ENCODE assay signal across 18 cellular contexts in genomic region chr13:20340136-20340758, GRCh38.
DNase-seq lines count a peak whose midpoint lies in the region; ATAC-seq and TF ChIP-seq lines count a peak whose summit lies in the region.
"Had no signal": no experiment of that assay in that cellular context is flagged by ENCODE, and none has a peak within 500 bp of the region (broad histone marks: within the 10 kb centered on the region; RNA-seq: fewer than 3 reads in every experiment).

No MANE protein-coding gene starts in this region.

- H3K4me1 ChIP-seq in Panc1 (ENCODE audit: control insufficient read depth, insufficient read depth, low read length) (no peaks in the 10 kb centered on the region), mammary epithelial cell (ENCODE audit: insufficient read depth, low read length) (peaks cover 27% of the 10 kb centered on the region), lung (ENCODE audit: control insufficient read depth in 2 of 2, insufficient read depth in 2 of 2, low read length in 2 of 2) (no peaks in the 10 kb centered on the region), testis (no peaks in the 10 kb centered on the region)
- H3K4me1 ChIP-seq: prostate gland had no signal

- intact Hi-C loops in Panc1 (cut with micrococcal nuclease; ENCODE audit: unreplicated experiment): no loop called here
- intact Hi-C loops in mammary epithelial cell (cut with micrococcal nuclease): no loop called here
- intact Hi-C loops in testis (cut with DNase I; ENCODE audit: low total_unique reads): no loop called here

- H3K9me3 ChIP-seq in Panc1 (ENCODE audit: control insufficient read depth, insufficient read depth, low read depth, low read length): no peaks in the 10 kb centered on the region
- H3K9me3 ChIP-seq in mammary epithelial cell (replicated peaks; ENCODE audit: insufficient read depth, low read length): no peaks in the 10 kb centered on the region
- peaks cover 0 to 7% of the 10 kb centered on the region in 2 donors for H3K9me3 ChIP-seq in lung (ENCODE audit: control insufficient read depth in 2 of 2, insufficient read depth in 1 of 2, low read length in 1 of 2)
- no peaks in the 10 kb centered on the region for H3K9me3 ChIP-seq in testis
- H3K9me3 ChIP-seq: heart right ventricle, prostate gland, tibial nerve had no signal

- BruUV-seq in Panc1 (replicated peaks; lab: Mats Ljungman, UMichigan) (no TSS peak), mammary epithelial cell (replicated peaks; lab: Mats Ljungman, UMichigan) (no TSS peak)

- peak overlapping the region; percentile 65 for H3K4me2 ChIP-seq in mammary epithelial cell (ENCODE audit: insufficient read depth, low read depth, low read length)

- H3K79me2 ChIP-seq in mammary epithelial cell (ENCODE audit: insufficient read depth, low read length): no peaks in the 10 kb centered on the region

- no peak for TF ChIP-seq CTCF in Panc1 (IDR thresholded peaks at IDR 0.05)
- no peak for TF ChIP-seq CTCF in mammary epithelial cell (conservative IDR thresholded peaks at IDR 0.05 in 1 of 2, IDR thresholded peaks at IDR 0.05 in 1 of 2; ENCODE audit: extremely low read depth in 1 of 2, insufficient read depth in 1 of 2, low read depth in 1 of 2, low read length in 2 of 2)
- no peak for TF ChIP-seq CTCF in lung (IDR thresholded peaks at IDR 0.05; ENCODE audit: control extremely low read depth, extremely low read depth)
- TF ChIP-seq CTCF in testis (IDR thresholded peaks at IDR 0.05): no peak

- POLR2A ChIA-PET in Panc1 (lab: Charles Lee): no interaction called here

- WGBS in mammary epithelial cell (ENCODE audit: low coverage, missing lambda C conversion rate): 72% methylated on average over 10 of the region's 12 CpGs
- 58 to 72% methylated on average over 12 of the region's 12 CpGs for WGBS in lung, 2 donors
- WGBS in testis, 2 donors: 47 to 52% methylated on average over 11 to 12 of the region's 12 CpGs

- no peaks in the 10 kb centered on the region for H4K20me1 ChIP-seq in mammary epithelial cell (ENCODE audit: insufficient read depth, low read length)

- no peak overlapping the region for H3K4me3 ChIP-seq in Panc1 (ENCODE audit: low read depth in 2 of 2, low read length in 2 of 2)
- no peak overlapping the region for H3K4me3 ChIP-seq in mammary epithelial cell (replicated peaks in 1 of 3; ENCODE audit: insufficient read depth in 1 of 3, low read depth in 2 of 3, low read length in 3 of 3)
- no peak overlapping the region for H3K4me3 ChIP-seq in lung
- H3K4me3 ChIP-seq in testis: no peak overlapping the region
- H3K4me3 ChIP-seq: prostate gland, tibial nerve had no signal

- dilution Hi-C loops in mammary epithelial cell (cut with HindIII; ENCODE audit: low sequenced_read_pairs): no loop called here

- no peak for TF ChIP-seq POLR2A in testis (IDR thresholded peaks at IDR 0.05)

- DNase-seq in Panc1 (ENCODE audit: low read depth, low spot score) (no peak), mammary epithelial cell (no peak), lung (ENCODE audit: low spot score) (no peak), testis (peak; percentile 20), AG08396 (ENCODE audit: low spot score) (no peak), NCI-H2171 (lab: John Stamatoyannopoulos, UW) (no peak), GF-D8 (lab: John Stamatoyannopoulos, UW) (no peak)
- DNase-seq: activated CD4-positive, alpha-beta T cell treated with anti-CD3 and anti-CD28 coated beads, Interleukin-2, amount 50 U/mL, for 4 hours; activated effector memory CD4-positive, alpha-beta T cell treated with anti-CD3 and anti-CD28 coated beads, Interleukin-2, amount 50 U/mL, for 16 hours; cortex of kidney; heart right ventricle; MM.1S; NCI-H1417 treated with DMSO at 0.1 percent for 48 hours; NCI-H510A treated with DMSO at 0.1 percent for 48 hours; stimulated activated CD4-positive, alpha-beta T cell treated with anti-CD3 and anti-CD28 coated beads, Interleukin-2, amount 100 ng/mL, for 24 hours; stimulated activated naive B cell treated with anti-CD40 and anti-IgM and Interleukin-4, amounts not matched to agents 10 μg/mL and 1 μg/mL and 100 μg/mL, for 72 hours had no signal

- peak overlapping the region; percentile 1 for H3K9ac ChIP-seq in mammary epithelial cell (ENCODE audit: insufficient read depth, low read length)

- ATAC-seq in Panc1 (no peak), lung (ENCODE audit: insufficient read depth, low FRiP score) (peak; percentile 8)

- CTCF ChIA-PET in Panc1 (lab: Charles Lee): no interaction called here
- CTCF ChIA-PET in mammary epithelial cell (lab: Charles Lee; ENCODE audit: low non-redundant PET): interaction anchor here (0.6 kb wide), 1 partner anchor 149 kb away, joined by 3 read pairs; no protein-coding TSS in a partner anchor

- H3K27me3 ChIP-seq in Panc1 (ENCODE audit: control insufficient read depth, insufficient read depth, low read length): no peaks in the 10 kb centered on the region
- no peaks in the 10 kb centered on the region for H3K27me3 ChIP-seq in mammary epithelial cell (ENCODE audit: insufficient read depth, low read length)
- no peaks in the 10 kb centered on the region for H3K27me3 ChIP-seq in lung (ENCODE audit: control insufficient read depth, insufficient read depth)
- H3K27me3 ChIP-seq in testis: no peaks in the 10 kb centered on the region
- H3K27me3 ChIP-seq: tibial nerve had no signal

- in situ Hi-C loops in Panc1 (cut with HindIII; ENCODE audit: low pct_unique_long_range_greater_than_20kb, low sequenced_read_pairs): no loop called here
- in situ Hi-C loops in mammary epithelial cell (cut with MboI; ENCODE audit: low sequenced_read_pairs in 2 of 2): no loop called here

- H3K27ac ChIP-seq in Panc1 (ENCODE audit: low read length) (peak overlapping the region; percentile 23; the same call in 1 of the 2 replicates), mammary epithelial cell (ENCODE audit: insufficient read depth, low read depth, low read length) (peak overlapping the region; percentile 65), lung (ENCODE audit: low read depth in 1 of 2, low read length in 1 of 2) (no peak overlapping the region), testis (no peak overlapping the region)
- H3K27ac ChIP-seq: heart right ventricle, prostate gland had no signal

- H3K36me3 ChIP-seq in Panc1 (ENCODE audit: control insufficient read depth, insufficient read depth, low read length): no peaks in the 10 kb centered on the region
- H3K36me3 ChIP-seq in mammary epithelial cell (ENCODE audit: insufficient read depth, low read length): no peaks in the 10 kb centered on the region
- H3K36me3 ChIP-seq in lung (ENCODE audit: control insufficient read depth in 2 of 2, insufficient read depth in 2 of 2, low read length in 2 of 2): no peaks in the 10 kb centered on the region
- H3K36me3 ChIP-seq in testis (ENCODE audit: low read depth, missing control alignments): no peaks in the 10 kb centered on the region
- H3K36me3 ChIP-seq: heart right ventricle, prostate gland, tibial nerve had no signal

- H2AFZ ChIP-seq in mammary epithelial cell (ENCODE audit: low read depth, low read length): peak overlapping the region; percentile 80

Comparison
In these comparisons a context has a peak if more than half of its experiments do, and no peak if none do; other contexts are left out.
1. H3K27ac ChIP-seq: peak in Panc1 (single experiment) and mammary epithelial cell (single experiment); none in lung (0 of 2) and testis (0 of 2).